ENCODE assay signal across 1 cellular context in genomic region chr22:23149743-23150238, GRCh38.
TF ChIP-seq lines count a peak whose summit lies in the region.

No MANE protein-coding gene starts in this region.

TF ChIP-seq in WTC11, 78 proteins besides CTCF, POLR2A, EP300 and RAD21 (continued from another document):
- TF ChIP-seq ZNF512 (CRISPR knock-in tag; IDR thresholded peaks at IDR 0.05; ENCODE audit: borderline replicate concordance): no peak
